17 cellular contexts compared by ENCODE assay signal in the genomic region with DNA sequence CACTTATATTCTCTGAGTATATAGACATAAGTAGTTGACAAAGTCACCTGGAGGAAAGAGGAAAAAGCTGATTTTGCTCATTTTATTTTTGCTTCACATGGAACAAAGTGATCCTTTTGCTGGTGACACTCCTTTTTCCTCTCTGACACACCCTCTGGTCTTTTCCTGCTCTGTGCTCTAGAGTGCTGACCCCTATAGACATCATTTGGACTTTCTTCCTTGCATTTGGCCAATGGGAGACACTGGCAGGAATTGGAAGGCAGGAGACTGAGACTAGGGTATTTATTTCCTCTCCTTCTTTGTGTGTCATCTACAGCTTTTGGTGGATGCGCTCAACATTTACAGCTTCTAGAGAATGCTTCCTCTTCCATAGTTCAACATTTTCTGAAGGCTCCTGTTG.
DNase-seq lines count a peak whose midpoint lies in the region; ATAC-seq, FAIRE-seq and TF ChIP-seq lines count a peak whose summit lies in the region.
"Had no signal": no experiment of that assay in that cellular context is flagged by ENCODE, and none has a peak within 500 bp of the region (broad histone marks: within the 10 kb centered on the region; RNA-seq: fewer than 3 reads in every experiment).

No MANE protein-coding gene starts in this region.

- no peaks in the 10 kb centered on the region for H3K79me1 ChIP-seq in H9 (ENCODE audit: insufficient read depth, low read depth, low read length, poor library complexity, severe bottlenecking)
- H3K79me1 ChIP-seq in mesendoderm (ENCODE audit: low read length), result no peaks in the 10 kb centered on the region

- no peaks in the 10 kb centered on the region for H3K9me2 ChIP-seq in GM23338 (ENCODE audit: insufficient read depth)

- H3K4me1 Mint-ChIP-seq in GM23338 (no peaks in the 10 kb centered on the region), H9 (peaks cover 0 to 3% of the 10 kb centered on the region in 2 experiments; a peak in 1 of 4 replicates), WTC11 (peaks cover 4% of the 10 kb centered on the region)
- H3K4me1 Mint-ChIP-seq in activated CD4-positive, alpha-beta T cell treated with anti-CD3 and anti-CD28 coated beads, Interleukin-2, amount 10 ng/mL, durations not matched to agents 24 days and 14 days, result no peaks in the 10 kb centered on the region
- H3K4me1 Mint-ChIP-seq: CD14-positive monocyte had no signal

- no peaks in the 10 kb centered on the region for H3F3A ChIP-seq in GM23338 (replicated peaks; ENCODE audit: low read depth)

- TF ChIP-seq CTCF in GM23338 (conservative IDR thresholded peaks at IDR 0.05; ENCODE audit: low read depth in 2 of 2), result peak; percentile 35 to 47; a peak in 3 of 4 replicates
- peak; percentile 47; the same call in 2 of the 3 replicates for TF ChIP-seq CTCF in H9 (conservative IDR thresholded peaks at IDR 0.05)
- TF ChIP-seq CTCF in WTC11 (IDR thresholded peaks at IDR 0.05), result no peak
- no peak for TF ChIP-seq CTCF in D721Med (IDR thresholded peaks at IDR 0.05; ENCODE audit: insufficient read depth, missing control alignments)

- ATAC-seq in GM23338, result peak; percentile 68
- ATAC-seq in WTC11, result peak; percentile 98
- ATAC-seq: CD8-positive, alpha-beta T cell; GM12878; K562 had no signal

- H3K4me2 ChIP-seq in GM23338 (no peak overlapping the region), H9 (ENCODE audit: insufficient read depth, insufficient read length, low read length) (no peak overlapping the region), mesendoderm (ENCODE audit: low read length) (no peak overlapping the region)

- H3T11ph ChIP-seq in H9 (ENCODE audit: low read length), result no peak overlapping the region

- POLR2A ChIA-PET in WTC11 (lab: Charles Lee), result no interaction called here

- H3K9me3 Mint-ChIP-seq in GM23338 (no peaks in the 10 kb centered on the region), H9 (no peaks in the 10 kb centered on the region), WTC11 (no peaks in the 10 kb centered on the region)
- no peaks in the 10 kb centered on the region for H3K9me3 Mint-ChIP-seq in activated CD4-positive, alpha-beta T cell treated with anti-CD3 and anti-CD28 coated beads, Interleukin-2, amount 10 ng/mL, durations not matched to agents 24 days and 14 days

- FAIRE-seq in D721Med (lab: Jason Lieb, UNC), result no peak
- FAIRE-seq: A204.1, GM12878, GM18507, K562 had no signal

- peak; percentile 33 for DNase-seq in GM23338 (ENCODE audit: low spot score)
- no peak for DNase-seq in H9
- DNase-seq in WTC11 (ENCODE audit: low spot score), result no peak
- DNase-seq in mesendoderm, result peak; percentile 62
- no peak for DNase-seq in AG08395 (ENCODE audit: low spot score)
- no peak for DNase-seq in D721Med (ENCODE audit: insufficient read length, low spot score)
- no peak for DNase-seq in activated CD4-positive, alpha-beta T cell treated with anti-CD3 and anti-CD28 coated beads, Interleukin-2, amount 10 ng/mL, durations not matched to agents 24 days and 14 days
- DNase-seq: CD8-positive, alpha-beta T cell; COR-L47; DMS79; HCEC 1CT; HFFc6 had no signal

- no peak overlapping the region for H2BK120ac ChIP-seq in H9 (ENCODE audit: low read depth, low read length, poor library complexity, severe bottlenecking)
- no peak overlapping the region for H2BK120ac ChIP-seq in mesendoderm (ENCODE audit: low read depth, low read length)

- H4K5ac ChIP-seq in H9 (ENCODE audit: insufficient read length, low read depth, low read length) (no peak overlapping the region), mesendoderm (ENCODE audit: low read length) (no peak overlapping the region)

- H3K79me2 ChIP-seq in GM23338 (replicated peaks; ENCODE audit: insufficient read depth) (no peaks in the 10 kb centered on the region), H9 (ENCODE audit: insufficient read depth, low read length) (no peaks in the 10 kb centered on the region), mesendoderm (ENCODE audit: control insufficient read depth, insufficient read depth, low read length) (no peaks in the 10 kb centered on the region)

- H4K8ac ChIP-seq in H9 (replicated peaks; ENCODE audit: insufficient read length, low read depth, low read length), result no peak overlapping the region
- H4K8ac ChIP-seq in mesendoderm (ENCODE audit: low read depth, low read length), result no peak overlapping the region

- H3K27ac Mint-ChIP-seq in GM23338 (no peak overlapping the region), H9 (no peak overlapping the region), WTC11 (no peak overlapping the region; the same call in 1 of the 2 replicates)
- H3K27ac Mint-ChIP-seq in activated CD4-positive, alpha-beta T cell treated with anti-CD3 and anti-CD28 coated beads, Interleukin-2, amount 10 ng/mL, durations not matched to agents 24 days and 14 days, result no peak overlapping the region
- H3K27ac Mint-ChIP-seq: CD14-positive monocyte; CD8-positive, alpha-beta T cell; HFFc6 had no signal

- H3K14ac ChIP-seq in H9 (ENCODE audit: insufficient read depth, low read length), result no peak overlapping the region

- intact Hi-C loops in activated CD4-positive, alpha-beta T cell treated with anti-CD3 and anti-CD28 coated beads, Interleukin-2, amount 10 ng/mL, durations not matched to agents 24 days and 14 days (cut with micrococcal nuclease), result no loop called here

- H2AFZ ChIP-seq in GM23338, result 0 out of 2 replicates have a peak overlapping the region, but pooled peaks have one; percentile 3
- no peak overlapping the region for H2AFZ ChIP-seq in H9 (ENCODE audit: low read length)

- no peak overlapping the region for H3K9ac ChIP-seq in H9 (ENCODE audit: extremely low read depth, insufficient read length, low read length)
- H3K9ac ChIP-seq in mesendoderm (ENCODE audit: low read length), result no peak overlapping the region

- no peaks in the 10 kb centered on the region for H3K9me3 ChIP-seq in H9 (ENCODE audit: control insufficient read depth, low read depth, low read length)

- WGBS in H9 (ENCODE audit: extremely low coverage, insufficient read length, low lambda C conversion rate), result no CpG with 5 or more reads among the region's 1 CpG
- no CpG with 5 or more reads among the region's 1 CpG for WGBS in mesendoderm (ENCODE audit: extremely low coverage, insufficient coverage, low lambda C conversion rate)

- H4K20me1 ChIP-seq in GM23338 (replicated peaks; ENCODE audit: insufficient read depth) (no peaks in the 10 kb centered on the region), H9 (ENCODE audit: control insufficient read depth, insufficient read depth, insufficient read length) (no peaks in the 10 kb centered on the region)

- H3K4me3 ChIP-seq in GM23338 (no peak overlapping the region), mesendoderm (ENCODE audit: low read length) (no peak overlapping the region)
- H3K4me3 ChIP-seq: GM12878, K562 had no signal

- no peak overlapping the region for H2BK5ac ChIP-seq in H9 (ENCODE audit: insufficient read length, low read length)
- H2BK5ac ChIP-seq in mesendoderm (ENCODE audit: low read length), result no peak overlapping the region

- H3K4me1 ChIP-seq in GM23338 (ENCODE audit: insufficient read depth) (no peaks in the 10 kb centered on the region), H9 (ENCODE audit: insufficient read depth, low read length) (no peaks in the 10 kb centered on the region; the same call in 1 of the 2 replicates), mesendoderm (ENCODE audit: control insufficient read depth, low read depth, low read length) (no peaks in the 10 kb centered on the region)

- H2BK15ac ChIP-seq in H9 (ENCODE audit: low read depth, low read length) (no peak overlapping the region), mesendoderm (replicated peaks; ENCODE audit: low read depth) (no peak overlapping the region)

- no peak overlapping the region for H3K56ac ChIP-seq in H9 (ENCODE audit: insufficient read length, low read depth, low read length)
- H3K56ac ChIP-seq in mesendoderm (ENCODE audit: low read length), result no peak overlapping the region

- H3K36me3 ChIP-seq in GM23338 (ENCODE audit: insufficient read depth) (no peaks in the 10 kb centered on the region), mesendoderm (ENCODE audit: control insufficient read depth, insufficient read depth, low read length) (no peaks in the 10 kb centered on the region)

- H2AK5ac ChIP-seq in H9 (ENCODE audit: insufficient read length, low read length), result no peak overlapping the region
- H2AK5ac ChIP-seq in mesendoderm (ENCODE audit: low read length), result no peak overlapping the region

- H3K23ac ChIP-seq in H9 (ENCODE audit: insufficient read length, low read depth, low read length) (no peak overlapping the region), mesendoderm (ENCODE audit: low read length) (no peak overlapping the region)

- H3K27me3 Mint-ChIP-seq in GM23338 (ENCODE audit: insufficient read depth, low read depth, poor library complexity), result no peaks in the 10 kb centered on the region
- H3K27me3 Mint-ChIP-seq in H9 (ENCODE audit: low read depth), result no peaks in the 10 kb centered on the region
- H3K27me3 Mint-ChIP-seq in WTC11 (ENCODE audit: low read depth), result no peaks in the 10 kb centered on the region
- no peaks in the 10 kb centered on the region for H3K27me3 Mint-ChIP-seq in activated CD4-positive, alpha-beta T cell treated with anti-CD3 and anti-CD28 coated beads, Interleukin-2, amount 10 ng/mL, durations not matched to agents 24 days and 14 days

- H3K36me3 Mint-ChIP-seq in GM23338 (ENCODE audit: low read depth) (no peaks in the 10 kb centered on the region), H9 (ENCODE audit: insufficient read depth in 1 of 3, low read depth in 3 of 3) (no peaks in the 10 kb centered on the region), WTC11 (no peaks in the 10 kb centered on the region)
- H3K36me3 Mint-ChIP-seq in activated CD4-positive, alpha-beta T cell treated with anti-CD3 and anti-CD28 coated beads, Interleukin-2, amount 10 ng/mL, durations not matched to agents 24 days and 14 days (ENCODE audit: low read depth), result no peaks in the 10 kb centered on the region
- H3K36me3 Mint-ChIP-seq: CD14-positive monocyte; CD8-positive, alpha-beta T cell had no signal

- H3K27me3 ChIP-seq in GM23338 (ENCODE audit: insufficient read depth) (no peaks in the 10 kb centered on the region), H9 (ENCODE audit: insufficient read depth, low read length) (no peaks in the 10 kb centered on the region), mesendoderm (ENCODE audit: insufficient read depth, low read length, poor library complexity) (no peaks in the 10 kb centered on the region)

- no peak overlapping the region for H3K27ac ChIP-seq in GM23338 (ENCODE audit: low read depth)
- H3K27ac ChIP-seq in H9 (ENCODE audit: insufficient read length, low read depth, low read length), result no peak overlapping the region
- H3K27ac ChIP-seq in mesendoderm (ENCODE audit: low read depth, low read length), result no peak overlapping the region

- H2BK12ac ChIP-seq in H9 (ENCODE audit: insufficient read length, low read depth, low read length), result no peak overlapping the region

- H2BK20ac ChIP-seq in H9 (ENCODE audit: low read depth, low read length, poor library complexity, severe bottlenecking), result no peak overlapping the region

- H3K4ac ChIP-seq in H9 (ENCODE audit: low read depth, low read length) (no peak overlapping the region), mesendoderm (ENCODE audit: low read depth, low read length) (no peak overlapping the region)

- H4K91ac ChIP-seq in H9 (ENCODE audit: insufficient read length, low read depth, low read length), result no peak overlapping the region

- H3K18ac ChIP-seq in H9 (ENCODE audit: insufficient read length, low read depth, low read length) (no peak overlapping the region), mesendoderm (ENCODE audit: low read length) (no peak overlapping the region)

- no peaks in the 10 kb centered on the region for H3K23me2 ChIP-seq in H9 (ENCODE audit: insufficient read length, low read depth, low read length, poor library complexity, severe bottlenecking)

- H3K4me3 Mint-ChIP-seq in GM23338 (no peak overlapping the region), H9 (no peak overlapping the region), WTC11 (no peak overlapping the region)
- no peak overlapping the region for H3K4me3 Mint-ChIP-seq in activated CD4-positive, alpha-beta T cell treated with anti-CD3 and anti-CD28 coated beads, Interleukin-2, amount 10 ng/mL, durations not matched to agents 24 days and 14 days
- H3K4me3 Mint-ChIP-seq: CD14-positive monocyte; CD8-positive, alpha-beta T cell; HFFc6 had no signal

- CTCF ChIA-PET in WTC11 (lab: Charles Lee), result interaction anchor here (0.6 to 0.7 kb wide), 2 partner anchors 9 to 22 kb away, joined by 3 read pairs; no protein-coding TSS in a partner anchor

Comparison
In these comparisons a context has a peak if more than half of its experiments do, and no peak if none do; other contexts are left out.
1. DNase-seq: peak in GM23338 (single experiment) and mesendoderm (single experiment); none in H9 (single experiment), WTC11 (single experiment), AG08395 (single experiment), D721Med (single experiment) and activated CD4-positive, alpha-beta T cell treated with anti-CD3 and anti-CD28 coated beads, Interleukin-2, amount 10 ng/mL, durations not matched to agents 24 days and 14 days (single experiment).
2. CTCF ChIP-seq: peak in GM23338 (2 of 2) and H9 (single experiment); none in WTC11 (single experiment) and D721Med (single experiment).